Comparison of ENCODE assay signal across 1 cellular context in the genomic region with DNA sequence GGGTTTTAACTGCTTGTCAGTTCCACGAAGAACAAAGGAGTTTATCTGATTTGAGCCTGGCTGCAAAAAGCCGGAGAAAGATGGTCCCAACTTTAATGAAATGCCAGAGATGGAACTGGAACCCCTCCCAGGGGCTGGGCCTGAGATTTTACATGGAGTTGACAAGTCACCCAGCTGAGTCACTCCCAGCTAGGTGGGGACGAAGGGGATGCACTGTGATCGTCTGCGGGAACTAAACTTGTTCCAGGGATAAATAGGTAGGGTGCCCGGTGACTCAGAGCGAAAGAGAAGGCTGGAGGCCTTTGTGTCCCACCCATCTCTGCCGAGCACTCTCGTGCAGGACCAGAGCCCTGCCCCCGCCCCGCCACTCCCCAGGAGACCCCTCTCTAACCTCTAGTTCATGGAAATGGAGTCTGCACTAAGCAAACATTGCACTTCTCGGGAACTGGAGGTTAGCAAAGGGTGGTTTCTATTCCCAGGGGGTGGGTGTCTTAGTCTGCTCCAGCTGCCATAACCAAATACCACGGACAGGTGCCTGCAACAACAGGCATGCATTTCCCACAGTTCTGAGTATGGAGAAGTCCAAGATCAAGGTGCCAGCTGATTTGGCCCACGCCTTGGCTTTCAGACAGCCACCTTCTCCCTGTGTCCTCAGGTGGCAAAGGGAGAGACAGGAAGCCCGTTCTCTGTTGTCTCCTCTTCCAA.
TF ChIP-seq lines count a peak whose summit lies in the region.

No MANE protein-coding gene starts in this region.

TF ChIP-seq in HCT116, 20 proteins besides CTCF, POLR2A, EP300 and RAD21 (continued from another document):
- TF ChIP-seq SP1 (IDR thresholded peaks at IDR 0.05; ENCODE audit: low read depth) (no peak; the same call in none of the 2 replicates), JUND (IDR thresholded peaks at IDR 0.05) (peak; percentile 40), SIN3A (IDR thresholded peaks at IDR 0.05; ENCODE audit: low read depth) (no peak; the same call in 1 of the 2 replicates)
- TF ChIP-seq, protein P1, sequence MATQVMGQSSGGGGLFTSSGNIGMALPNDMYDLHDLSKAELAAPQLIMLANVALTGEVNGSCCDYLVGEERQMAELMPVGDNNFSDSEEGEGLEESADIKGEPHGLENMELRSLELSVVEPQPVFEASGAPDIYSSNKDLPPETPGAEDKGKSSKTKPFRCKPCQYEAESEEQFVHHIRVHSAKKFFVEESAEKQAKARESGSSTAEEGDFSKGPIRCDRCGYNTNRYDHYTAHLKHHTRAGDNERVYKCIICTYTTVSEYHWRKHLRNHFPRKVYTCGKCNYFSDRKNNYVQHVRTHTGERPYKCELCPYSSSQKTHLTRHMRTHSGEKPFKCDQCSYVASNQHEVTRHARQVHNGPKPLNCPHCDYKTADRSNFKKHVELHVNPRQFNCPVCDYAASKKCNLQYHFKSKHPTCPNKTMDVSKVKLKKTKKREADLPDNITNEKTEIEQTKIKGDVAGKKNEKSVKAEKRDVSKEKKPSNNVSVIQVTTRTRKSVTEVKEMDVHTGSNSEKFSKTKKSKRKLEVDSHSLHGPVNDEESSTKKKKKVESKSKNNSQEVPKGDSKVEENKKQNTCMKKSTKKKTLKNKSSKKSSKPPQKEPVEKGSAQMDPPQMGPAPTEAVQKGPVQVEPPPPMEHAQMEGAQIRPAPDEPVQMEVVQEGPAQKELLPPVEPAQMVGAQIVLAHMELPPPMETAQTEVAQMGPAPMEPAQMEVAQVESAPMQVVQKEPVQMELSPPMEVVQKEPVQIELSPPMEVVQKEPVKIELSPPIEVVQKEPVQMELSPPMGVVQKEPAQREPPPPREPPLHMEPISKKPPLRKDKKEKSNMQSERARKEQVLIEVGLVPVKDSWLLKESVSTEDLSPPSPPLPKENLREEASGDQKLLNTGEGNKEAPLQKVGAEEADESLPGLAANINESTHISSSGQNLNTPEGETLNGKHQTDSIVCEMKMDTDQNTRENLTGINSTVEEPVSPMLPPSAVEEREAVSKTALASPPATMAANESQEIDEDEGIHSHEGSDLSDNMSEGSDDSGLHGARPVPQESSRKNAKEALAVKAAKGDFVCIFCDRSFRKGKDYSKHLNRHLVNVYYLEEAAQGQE (IDR thresholded peaks at IDR 0.05; ENCODE audit: low read depth) = no peak
